In genomic region chr17:77234695-77235094, GRCh38 we compare ENCODE assay signal across 10 cellular contexts.
DNase-seq lines count a peak whose midpoint lies in the region; ATAC-seq and TF ChIP-seq lines count a peak whose summit lies in the region.
"Had no signal": no experiment of that assay in that cellular context is flagged by ENCODE, and none has a peak within 500 bp of the region (broad histone marks: within the 10 kb centered on the region; RNA-seq: fewer than 3 reads in every experiment).

No MANE protein-coding gene starts in this region.

- H3K4me1 Mint-ChIP-seq in CD8-positive, alpha-beta T cell (ENCODE audit: low read depth) = peaks cover 8% of the 10 kb centered on the region
- H3K4me1 Mint-ChIP-seq in effector memory CD8-positive, alpha-beta T cell (ENCODE audit: low read depth in 2 of 2) = peaks cover 0 to 2% of the 10 kb centered on the region in 2 donors

- H3K4me3 ChIP-seq in CD8-positive, alpha-beta T cell (ENCODE audit: low read depth, low read length) = no peak overlapping the region
- no peak overlapping the region for H3K4me3 ChIP-seq in SK-N-SH (ENCODE audit: low read depth in 2 of 2, low read length in 1 of 2)
- H3K4me3 ChIP-seq in esophagus squamous epithelium = peak overlapping the region in 2 of 4 donors; percentile 9 to 51
- H3K4me3 ChIP-seq in skeletal muscle tissue (ENCODE audit: low read length in 3 of 3) = no peak overlapping the region

- H3K79me2 ChIP-seq in SK-N-SH (ENCODE audit: insufficient read depth) = no peaks in the 10 kb centered on the region

- in situ Hi-C loops in GM13977 (cut with MboI; ENCODE audit: low pct_unique_long_range_greater_than_20kb, low sequenced_read_pairs, unreplicated experiment) = no loop called here

- CTCF ChIA-PET in CD8-positive, alpha-beta T cell (lab: Charles Lee) = interaction anchor here (0.9 to 1.5 kb wide), 2 partner anchors 146 to 148 kb away, joined by 4 read pairs; no protein-coding TSS in a partner anchor
- CTCF ChIA-PET in SK-N-SH (lab: Yijun Ruan, JAX) = interaction anchor here (0.9 to 3.6 kb wide), 5 partner anchors 12 to 367 kb away, joined by 3 to 19 read pairs (median 11); partner anchors contain the start of gene MGAT5B

- H3K27me3 ChIP-seq in CD8-positive, alpha-beta T cell (ENCODE audit: insufficient read depth, low read length) = no peaks in the 10 kb centered on the region
- no peaks in the 10 kb centered on the region for H3K27me3 ChIP-seq in SK-N-SH (ENCODE audit: insufficient read depth)
- no peaks in the 10 kb centered on the region for H3K27me3 ChIP-seq in esophagus squamous epithelium
- H3K27me3 ChIP-seq in skeletal muscle tissue (ENCODE audit: control insufficient read depth in 3 of 3, insufficient read depth in 3 of 3, low read length in 3 of 3) = no peaks in the 10 kb centered on the region

- no peaks in the 10 kb centered on the region for H3K36me3 Mint-ChIP-seq in CD8-positive, alpha-beta T cell
- H3K36me3 Mint-ChIP-seq in effector memory CD8-positive, alpha-beta T cell (ENCODE audit: insufficient read depth) = no peaks in the 10 kb centered on the region

- no peaks in the 10 kb centered on the region for H3K36me3 ChIP-seq in CD8-positive, alpha-beta T cell (ENCODE audit: insufficient read depth, low read length)
- H3K36me3 ChIP-seq in SK-N-SH (replicated peaks in 1 of 2; ENCODE audit: control insufficient read depth in 1 of 2, insufficient read depth in 2 of 2, low read length in 1 of 2) = no peaks in the 10 kb centered on the region
- H3K36me3 ChIP-seq in esophagus squamous epithelium = no peaks in the 10 kb centered on the region
- H3K36me3 ChIP-seq in skeletal muscle tissue (ENCODE audit: control insufficient read depth in 3 of 3, insufficient read depth in 3 of 3, low read length in 3 of 3) = no peaks in the 10 kb centered on the region

- peak overlapping the region; percentile 74 for H3K4me2 ChIP-seq in SK-N-SH

- TF ChIP-seq CTCF in CD8-positive, alpha-beta T cell (IDR thresholded peaks at IDR 0.05) = no peak
- TF ChIP-seq CTCF in SK-N-SH (IDR thresholded peaks at IDR 0.05) = no peak
- TF ChIP-seq CTCF in esophagus squamous epithelium (IDR thresholded peaks at IDR 0.05) = no peak
- no peak for TF ChIP-seq CTCF in GM13977 (IDR thresholded peaks at IDR 0.05; ENCODE audit: extremely low read depth, insufficient read depth, missing control alignments)

- H3K9ac ChIP-seq in SK-N-SH (peak overlapping the region; percentile 45; the same call in 1 of the 2 replicates), skeletal muscle tissue (ENCODE audit: low read depth in 1 of 3, low read length in 3 of 3) (no peak overlapping the region)

- H3K27me3 Mint-ChIP-seq in CD8-positive, alpha-beta T cell (ENCODE audit: low read depth) = no peaks in the 10 kb centered on the region
- peaks cover 6 to 10% of the 10 kb centered on the region in 2 donors for H3K27me3 Mint-ChIP-seq in effector memory CD8-positive, alpha-beta T cell
- H3K27me3 Mint-ChIP-seq: type B pancreatic cell had no signal

- ATAC-seq in CD8-positive, alpha-beta T cell = no peak
- ATAC-seq in GM21786 (IDR thresholded peaks at IDR 0.05; ENCODE audit: unreplicated experiment) = no peak
- ATAC-seq in effector memory CD8-positive, alpha-beta T cell (replicated peaks) = no peak

- no peaks in the 10 kb centered on the region for H4K20me1 ChIP-seq in SK-N-SH (ENCODE audit: insufficient read depth)

- H3F3A ChIP-seq in SK-N-SH (replicated peaks; ENCODE audit: insufficient read depth) = peaks cover 30% of the 10 kb centered on the region

- H3K9me3 Mint-ChIP-seq in CD8-positive, alpha-beta T cell = no peaks in the 10 kb centered on the region
- H3K9me3 Mint-ChIP-seq in effector memory CD8-positive, alpha-beta T cell = no peaks in the 10 kb centered on the region
- H3K9me3 Mint-ChIP-seq: type B pancreatic cell had no signal

- intact Hi-C loops in CD8-positive, alpha-beta T cell (cut with DNase I, micrococcal nuclease) = no loop called here
- intact Hi-C loops in esophagus squamous epithelium (cut with DNase I) = no loop called here

- H3K27ac Mint-ChIP-seq in CD8-positive, alpha-beta T cell = no peak overlapping the region
- H3K27ac Mint-ChIP-seq in effector memory CD8-positive, alpha-beta T cell = no peak overlapping the region

- no peaks in the 10 kb centered on the region for H3K4me1 ChIP-seq in CD8-positive, alpha-beta T cell (ENCODE audit: insufficient read depth, low read length)
- H3K4me1 ChIP-seq in SK-N-SH (ENCODE audit: control insufficient read depth in 1 of 2, insufficient read depth in 2 of 2, low read depth in 1 of 2, low read length in 1 of 2) = peaks cover 3 to 15% of the 10 kb centered on the region in 2 experiments; a peak in 2 of 4 replicates
- H3K4me1 ChIP-seq in esophagus squamous epithelium = peaks cover 0 to 29% (median 0%) of the 10 kb centered on the region in 3 donors
- H3K4me1 ChIP-seq in skeletal muscle tissue (ENCODE audit: control insufficient read depth in 3 of 3, insufficient read depth in 3 of 3, low read length in 3 of 3) = peaks cover 4 to 15% (median 13%) of the 10 kb centered on the region in 3 donors

- H3K4me3 Mint-ChIP-seq in CD8-positive, alpha-beta T cell = peak overlapping the region; percentile 70
- H3K4me3 Mint-ChIP-seq in effector memory CD8-positive, alpha-beta T cell = peak overlapping the region in 1 of 2 donors; percentile 60

- TF ChIP-seq RAD21 in SK-N-SH (IDR thresholded peaks at IDR 0.05; ENCODE audit: low read length) = no peak

- no peak for DNase-seq in CD8-positive, alpha-beta T cell
- no peak for DNase-seq in SK-N-SH
- DNase-seq in esophagus squamous epithelium (lab: John Stamatoyannopoulos, UW) = no peak
- no peak for DNase-seq in effector CD4-positive, alpha-beta T cell
- DNase-seq in GM13977 (ENCODE audit: low spot score) = no peak
- no peak for DNase-seq in effector memory CD8-positive, alpha-beta T cell
- DNase-seq: cortex of kidney had no signal

- 98% methylated on average over 8 of the region's 9 CpGs for WGBS in SK-N-SH (ENCODE audit: low lambda C conversion rate)
- WGBS in esophagus squamous epithelium, 2 donors = 76 to 100% methylated on average over 2 to 7 of the region's 9 CpGs

- no peak overlapping the region for H3K27ac ChIP-seq in CD8-positive, alpha-beta T cell (ENCODE audit: low read depth, low read length)
- peak overlapping the region; percentile 45 to 81; a peak in 3 of 4 replicates for H3K27ac ChIP-seq in SK-N-SH (ENCODE audit: low read depth in 2 of 2, low read length in 1 of 2)
- peak overlapping the region; percentile 22 to 84 (median 64) for H3K27ac ChIP-seq in esophagus squamous epithelium
- peak overlapping the region; percentile 51 for H3K27ac ChIP-seq in skeletal muscle tissue (ENCODE audit: low read depth, low read length)

- POLR2A ChIA-PET in CD8-positive, alpha-beta T cell (lab: Charles Lee) = interaction anchor here (0.6 kb wide), 1 partner anchor 157 kb away, joined by 3 read pairs; no protein-coding TSS in a partner anchor
- POLR2A ChIA-PET in SK-N-SH (lab: Yijun Ruan, JAX) = interaction anchor here (0.5 to 1.2 kb wide), 3 partner anchors 13 to 146 kb away, joined by 3 to 4 read pairs (median 3); no protein-coding TSS in a partner anchor

- no peaks in the 10 kb centered on the region for H3K9me3 ChIP-seq in CD8-positive, alpha-beta T cell (ENCODE audit: low read length)
- H3K9me3 ChIP-seq in SK-N-SH (no peaks in the 10 kb centered on the region), esophagus squamous epithelium (no peaks in the 10 kb centered on the region), skeletal muscle tissue (ENCODE audit: control insufficient read depth in 3 of 3, low read length in 3 of 3) (no peaks in the 10 kb centered on the region)

- H3K9me2 ChIP-seq in SK-N-SH = no peaks in the 10 kb centered on the region

- no peak overlapping the region for H2AFZ ChIP-seq in SK-N-SH (ENCODE audit: low read depth)

- TF ChIP-seq POLR2A in esophagus squamous epithelium (IDR thresholded peaks at IDR 0.05) = no peak

- TF ChIP-seq EP300 in SK-N-SH (IDR thresholded peaks at IDR 0.05; ENCODE audit: borderline replicate concordance in 1 of 2, low read depth in 1 of 2, low read length in 1 of 2) = no peak

TF ChIP-seq in SK-N-SH, 30 proteins besides CTCF, POLR2A, EP300 and RAD21:
- TF ChIP-seq IRF3 (IDR thresholded peaks at IDR 0.05; ENCODE audit: low read depth, low read length) (no peak), RXRA (IDR thresholded peaks at IDR 0.05; ENCODE audit: borderline replicate concordance, low read depth) (no peak)
